10 cellular contexts compared by ENCODE assay signal in the genomic region with DNA sequence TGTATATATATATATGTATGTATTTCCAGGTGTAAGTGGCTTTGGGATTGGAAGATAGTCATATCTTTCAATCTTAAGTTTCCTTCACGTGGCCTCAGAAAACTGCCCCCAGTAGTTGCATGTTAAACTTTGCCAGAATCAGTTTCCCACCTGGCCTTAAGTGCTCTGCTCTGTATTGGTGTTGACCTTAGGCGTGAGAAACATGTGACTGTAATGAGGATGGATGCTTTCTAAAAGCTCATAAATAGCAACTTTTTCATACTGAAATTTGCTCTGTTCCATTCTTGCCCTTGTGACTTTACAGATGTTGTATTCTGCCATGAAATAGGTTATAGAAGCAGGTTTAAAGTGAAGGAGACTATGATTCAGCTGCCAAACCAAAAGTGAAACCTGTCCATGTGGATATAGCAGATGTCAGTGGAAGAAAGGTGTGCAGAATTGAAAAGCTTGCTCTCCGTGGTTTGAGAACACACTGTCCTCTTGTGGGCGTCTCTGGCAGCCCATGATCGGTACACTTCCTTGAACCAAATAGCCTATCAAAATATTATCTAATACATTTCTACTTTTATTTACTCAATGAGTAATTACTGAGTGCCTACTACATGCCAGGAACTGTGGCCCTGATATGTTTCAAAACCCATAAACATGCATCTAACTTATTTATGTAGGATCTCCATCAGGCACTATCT. TPM values are rescaled to one million over a fixed set of nuclear protein-coding genes. Genes with fewer than 3 reads are reported as not detected.
A peak's percentile ranks its signal among the peaks of the same experiment; 100 is the strongest.
DNase-seq lines count a peak whose midpoint lies in the region; ATAC-seq, FAIRE-seq and TF ChIP-seq lines count a peak whose summit lies in the region.
"Had no signal": no experiment of that assay in that cellular context is flagged by ENCODE, and none has a peak within 500 bp of the region (broad histone marks: within the 10 kb centered on the region; RNA-seq: fewer than 3 reads in every experiment).

No MANE protein-coding gene starts in this region.

- H3K4me3 ChIP-seq in liver (ENCODE audit: low read depth in 1 of 3, low read length in 3 of 3): peak overlapping the region in 1 of 3 donors; percentile 5
- no peak overlapping the region for H3K4me3 ChIP-seq in HepG2 (replicated peaks in 1 of 3; ENCODE audit: insufficient read depth in 1 of 3, low read depth in 2 of 3, low read length in 3 of 3)
- H3K4me3 ChIP-seq in Peyer's patch: no peak overlapping the region
- H3K4me3 ChIP-seq in mesenchymal stem cell (ENCODE audit: insufficient read depth in 1 of 2, low read depth in 1 of 2, low read length in 2 of 2): no peak overlapping the region

- H3K9me3 Mint-ChIP-seq in endothelial cell (ENCODE audit: unreplicated experiment): no peaks in the 10 kb centered on the region
- H3K9me3 Mint-ChIP-seq: activated T-helper 2 cell treated with anti-CD3 and anti-CD28 coated beads, Interferon-gamma antibody, Interleukin-2, Interleukin-4, amounts not matched to agents 10 μg/mL and 5 μg/mL and 100 μg/mL, durations not matched to agents 14 hours and 24 hours and 36 hours had no signal

- H3K79me1 ChIP-seq in mesenchymal stem cell (replicated peaks; ENCODE audit: low read length, poor library complexity, severe bottlenecking): no peaks in the 10 kb centered on the region

- H4K20me1 ChIP-seq in HepG2 (ENCODE audit: insufficient read depth, low read length): no peaks in the 10 kb centered on the region

- no peak overlapping the region for H4K8ac ChIP-seq in mesenchymal stem cell (ENCODE audit: low read length)

- H3K27me3 ChIP-seq in liver (ENCODE audit: control insufficient read depth in 4 of 4, insufficient read depth in 4 of 4, low read length in 3 of 4) (no peaks in the 10 kb centered on the region), HepG2 (ENCODE audit: control insufficient read depth in 1 of 2, insufficient read depth in 2 of 2, low read length in 2 of 2) (no peaks in the 10 kb centered on the region), Peyer's patch (no peaks in the 10 kb centered on the region), mesenchymal stem cell (ENCODE audit: control insufficient read depth in 1 of 2, insufficient read depth in 1 of 2, low read length in 2 of 2) (no peaks in the 10 kb centered on the region)

- no peak overlapping the region for H3K14ac ChIP-seq in mesenchymal stem cell (ENCODE audit: low read length in 2 of 2)

- no peak overlapping the region for H2BK5ac ChIP-seq in mesenchymal stem cell (ENCODE audit: low read depth, low read length, poor library complexity, severe bottlenecking)

- DNase-seq in HepG2 (ENCODE audit: low spot score) (no peak), NCI-H2196 treated with DMSO at 0.1 percent for 48 hours (lab: John Stamatoyannopoulos, UW; ENCODE audit: unreplicated experiment) (peak; percentile 13), endothelial cell (ENCODE audit: low spot score) (no peak), Peyer's patch (no peak), KG1 (lab: John Stamatoyannopoulos, UW) (no peak), mesenchymal stem cell (no peak), hypothalamus (lab: John Stamatoyannopoulos, UW) (no peak)
- DNase-seq: Caco-2 had no signal

- CTCF ChIA-PET in HepG2 (lab: Yijun Ruan, JAX; ENCODE audit: low intra/inter-chr PET ratio, low total read pairs): no interaction called here

- POLR2A ChIA-PET in HepG2 (lab: Yijun Ruan, JAX): no interaction called here

- in situ Hi-C loops in HepG2 (cut with HindIII; ENCODE audit: extremely low pct_ligation_motif_present, low pct_unique_long_range_greater_than_20kb): no loop called here

- peak; percentile 41 for TF ChIP-seq CTCF in liver (IDR thresholded peaks at IDR 0.05; ENCODE audit: low read depth, low read length, missing input control)
- no peak for TF ChIP-seq CTCF in HepG2 (CRISPR knock-in tag; IDR thresholded peaks at IDR 0.05)
- TF ChIP-seq CTCF in endothelial cell (IDR thresholded peaks at IDR 0.05; ENCODE audit: unreplicated experiment): no peak
- TF ChIP-seq CTCF in Peyer's patch (IDR thresholded peaks at IDR 0.05): peak in 3 of 6 experiments; percentile 43 to 45 (median 44)

- H3K4me2 ChIP-seq in HepG2 (ENCODE audit: low read depth, low read length) (no peak overlapping the region), mesenchymal stem cell (ENCODE audit: low read length, poor library complexity, severe bottlenecking) (no peak overlapping the region)

- H4K91ac ChIP-seq in mesenchymal stem cell (ENCODE audit: low read length): no peak overlapping the region

- H2BK12ac ChIP-seq in mesenchymal stem cell (ENCODE audit: low read length in 2 of 2): no peak overlapping the region

- H3K36me3 Mint-ChIP-seq in endothelial cell (ENCODE audit: low read depth, unreplicated experiment): no peaks in the 10 kb centered on the region

- H3K27ac ChIP-seq in liver (ENCODE audit: low read depth in 1 of 2, low read length in 2 of 2) (peak overlapping the region; percentile 12 to 73), HepG2 (ENCODE audit: extremely low read length, insufficient read depth, low read length) (no peak overlapping the region), Peyer's patch (no peak overlapping the region), mesenchymal stem cell (ENCODE audit: low read length, poor library complexity, severe bottlenecking) (no peak overlapping the region)

- H3K9me3 ChIP-seq in liver (ENCODE audit: control insufficient read depth in 4 of 4, low read length in 3 of 4) (no peaks in the 10 kb centered on the region), HepG2 (ENCODE audit: low read length) (no peaks in the 10 kb centered on the region), Peyer's patch (no peaks in the 10 kb centered on the region), mesenchymal stem cell (ENCODE audit: control insufficient read depth, low read length) (no peaks in the 10 kb centered on the region)
- H3K9me3 ChIP-seq: Caco-2 had no signal

- WGBS in liver: 42% methylated on average over 5 of the region's 5 CpGs
- 89% methylated on average over 5 of the region's 5 CpGs for WGBS in HepG2 (ENCODE audit: low lambda C conversion rate)
- 89% methylated on average over 4 of the region's 5 CpGs for WGBS in mesenchymal stem cell

- H3K23ac ChIP-seq in mesenchymal stem cell (ENCODE audit: low read length in 2 of 2): no peak overlapping the region

- no TSS peak for BruUV-seq in HepG2 (replicated peaks; lab: Mats Ljungman, UMichigan)

- intact Hi-C loops in HepG2 (cut with micrococcal nuclease; ENCODE audit: unreplicated experiment): loop anchor here (5.0 kb wide), 1 partner anchor 115 kb away; no protein-coding TSS in a partner anchor

- H3K4me1 ChIP-seq in liver (ENCODE audit: control insufficient read depth in 4 of 4, insufficient read depth in 4 of 4, low read length in 3 of 4): peaks cover 0 to 6% (median 0%) of the 10 kb centered on the region in 4 donors
- no peaks in the 10 kb centered on the region for H3K4me1 ChIP-seq in HepG2 (ENCODE audit: insufficient read depth, low read length)
- no peaks in the 10 kb centered on the region for H3K4me1 ChIP-seq in Peyer's patch
- peaks cover 16% of the 10 kb centered on the region for H3K4me1 ChIP-seq in mesenchymal stem cell (ENCODE audit: control insufficient read depth, insufficient read depth, low read depth, low read length)
- H3K4me1 ChIP-seq: Caco-2 had no signal

- no peak overlapping the region for H3K9ac ChIP-seq in liver (ENCODE audit: low read depth in 1 of 2, low read length in 2 of 2)
- H3K9ac ChIP-seq in HepG2 (ENCODE audit: insufficient read depth, low read depth, low read length): no peak overlapping the region
- no peak overlapping the region for H3K9ac ChIP-seq in mesenchymal stem cell (ENCODE audit: low read length)

- H3K4me3 Mint-ChIP-seq in endothelial cell (ENCODE audit: unreplicated experiment): peak overlapping the region; percentile 17

- ATAC-seq in HepG2: no peak

- H2AFZ ChIP-seq in HepG2 (ENCODE audit: low read length): no peak overlapping the region
- no peak overlapping the region for H2AFZ ChIP-seq in mesenchymal stem cell (ENCODE audit: low read depth, low read length)

- TF ChIP-seq RAD21 in liver (IDR thresholded peaks at IDR 0.05) (peak; percentile 46 to 57), HepG2 (CRISPR knock-in tag; IDR thresholded peaks at IDR 0.05) (no peak)

- no peak overlapping the region for H3K27ac Mint-ChIP-seq in endothelial cell (ENCODE audit: unreplicated experiment)
- H3K27ac Mint-ChIP-seq: activated T-helper 2 cell treated with anti-CD3 and anti-CD28 coated beads, Interferon-gamma antibody, Interleukin-2, Interleukin-4, amounts not matched to agents 10 μg/mL and 5 μg/mL and 100 μg/mL, durations not matched to agents 14 hours and 24 hours and 36 hours had no signal

- no peak overlapping the region for H2AK5ac ChIP-seq in mesenchymal stem cell (ENCODE audit: low read length, severe bottlenecking)

- TF ChIP-seq EP300 in HepG2 (IDR thresholded peaks at IDR 0.05; ENCODE audit: low read depth in 2 of 2, low read length in 2 of 2): no peak
- no peak for TF ChIP-seq EP300 in HepG2 (CRISPR knock-in tag; IDR thresholded peaks at IDR 0.05; ENCODE audit: borderline replicate concordance)

- no peak overlapping the region for H3K18ac ChIP-seq in mesenchymal stem cell (ENCODE audit: low read depth in 1 of 2, low read length in 2 of 2)

- no peak overlapping the region for H2BK120ac ChIP-seq in mesenchymal stem cell (ENCODE audit: low read depth, low read length)

- H3K27me3 Mint-ChIP-seq in endothelial cell (ENCODE audit: unreplicated experiment): peaks cover 1% of the 10 kb centered on the region

- H3K4ac ChIP-seq in mesenchymal stem cell (ENCODE audit: low read depth in 1 of 2, low read length in 2 of 2): no peak overlapping the region

- H3K36me3 ChIP-seq in liver (ENCODE audit: control insufficient read depth in 4 of 4, insufficient read depth in 3 of 4, low read depth in 1 of 4, low read length in 3 of 4) (no peaks in the 10 kb centered on the region), HepG2 (replicated peaks in 1 of 2; ENCODE audit: control insufficient read depth in 1 of 2, insufficient read depth in 2 of 2, low read length in 2 of 2) (no peaks in the 10 kb centered on the region), Peyer's patch (no peaks in the 10 kb centered on the region), mesenchymal stem cell (ENCODE audit: control insufficient read depth in 1 of 2, insufficient read depth in 2 of 2, low read depth in 1 of 2, low read length in 2 of 2) (no peaks in the 10 kb centered on the region)

- H2BK15ac ChIP-seq in mesenchymal stem cell (ENCODE audit: low read depth, poor library complexity, severe bottlenecking): no peak overlapping the region

- no peak for TF ChIP-seq POLR2A in HepG2 (IDR thresholded peaks at IDR 0.05; ENCODE audit: insufficient read depth in 1 of 2, low read depth in 2 of 2, low read length in 2 of 2)
- no peak for TF ChIP-seq POLR2A in Peyer's patch (IDR thresholded peaks at IDR 0.05)

- peaks cover 2% of the 10 kb centered on the region for H3K4me1 Mint-ChIP-seq in endothelial cell (ENCODE audit: unreplicated experiment)

- H3K79me2 ChIP-seq in HepG2 (ENCODE audit: insufficient read depth, low read length): no peaks in the 10 kb centered on the region

- FAIRE-seq in HepG2 (lab: Jason Lieb, UNC): no peak

RNA-seq across cellular contexts. Expression of gene SCG5, which starts 15.8 kb away (rescaled TPM):
- 10 to 100 TPM in 1 of 2 donors, 1 to 10 TPM in 1; 7.5 to 12.6 TPM for total RNA-seq in liver
- polyA plus RNA-seq in liver: 10 to 100 TPM in 1 of 2 donors, 1 to 10 TPM in 1; 2.9 to 13.4 TPM
- total RNA-seq in HepG2 (2016; rRNA removed; fragmentation: Illumina TruSeq; extraction: Trizol): 2.4 and 3.5 TPM in 2 replicates
- 1.1 and 1.3 TPM in 2 replicates for total RNA-seq in HepG2 (2016; cell fraction: cytosol; rRNA removed; fragmentation: Illumina TruSeq; extraction: Trizol; ENCODE audit: low read depth)
- total RNA-seq in HepG2 (2016; cell fraction: insoluble cytoplasmic fraction; rRNA removed; fragmentation: Illumina TruSeq; extraction: Trizol): 2.5 and 3.9 TPM in 2 replicates
- total RNA-seq in HepG2 (2016; cell fraction: membrane; rRNA removed; fragmentation: Illumina TruSeq; extraction: Trizol): 2.3 TPM in 2 replicates
- total RNA-seq in HepG2 (2016; cell fraction: nucleus; rRNA removed; fragmentation: Illumina TruSeq; extraction: Trizol): 7.4 and 7.7 TPM in 2 replicates
- 2.3 and 2.6 TPM in 2 replicates for polyA plus RNA-seq in HepG2 (2011; rRNA removed)
- 0.74 and 1.4 TPM in 2 replicates for polyA plus RNA-seq in HepG2 (2011; cell fraction: cytosol; rRNA removed)
- 3.5 and 5.1 TPM in 2 replicates for polyA plus RNA-seq in HepG2 (2011; cell fraction: nucleus; rRNA removed)
- 2.2 and 2.8 TPM in 2 replicates for polyA plus RNA-seq in HepG2 (2012)
- polyA plus RNA-seq in HepG2 (2016; cell fraction: cytosol; fragmentation: Illumina TruSeq; extraction: Trizol; ENCODE audit: low read depth): 0.34 and 1.3 TPM in 2 replicates
- polyA plus RNA-seq in HepG2 (2016; cell fraction: insoluble cytoplasmic fraction; fragmentation: Illumina TruSeq; extraction: Trizol; ENCODE audit: low read depth): 2.0 and 2.3 TPM in 2 replicates
- polyA plus RNA-seq in HepG2 (2016; cell fraction: membrane; fragmentation: Illumina TruSeq; extraction: Trizol; ENCODE audit: low read depth): 1.8 and 2.0 TPM in 2 replicates
- polyA plus RNA-seq in HepG2 (2016; cell fraction: nucleus; fragmentation: Illumina TruSeq; extraction: Trizol; ENCODE audit: insufficient read depth, low read depth): 4.2 and 7.8 TPM in 2 replicates
- polyA minus RNA-seq in HepG2 (2011; rRNA and poly(A)+ RNA removed; ENCODE audit: low replicate concordance): 1.4 TPM in 2 replicates
- polyA minus RNA-seq in HepG2 (2011; cell fraction: cytosol; rRNA and poly(A)+ RNA removed): not detected in 2 replicates
- polyA minus RNA-seq in HepG2 (2011; cell fraction: nucleus; rRNA and poly(A)+ RNA removed): 4.9 and 10.1 TPM in 2 replicates
- total RNA-seq in endothelial cell (ENCODE audit: unreplicated experiment): 15.6 TPM
- total RNA-seq in Peyer's patch: 10 to 100 TPM in 1 of 4 donors, 1 to 10 TPM in 2, not detected in 1; 2.5 to 17.2 (median 3.2) TPM
- 1.5 TPM for polyA plus RNA-seq in mesenchymal stem cell (2013, experiment 1 of 2)
- 2.4 TPM for polyA plus RNA-seq in mesenchymal stem cell (2013, experiment 2 of 2)

RNA-seq across cellular contexts. Expression of gene ARHGAP11A, which starts 42.0 kb away (rescaled TPM):
- total RNA-seq in liver (10 to 100 TPM in 1 of 2 donors, under 1 TPM in 1; 0.42 to 20.6 TPM), HepG2 (2016; rRNA removed; fragmentation: Illumina TruSeq; extraction: Trizol) (46.3 and 59.2 TPM in 2 replicates), endothelial cell (ENCODE audit: unreplicated experiment) (19.7 TPM), Peyer's patch (10 to 100 TPM in 1 of 4 donors, 1 to 10 TPM in 3; 3.2 to 22.3 (median 6.3) TPM)
- polyA plus RNA-seq in liver (1 to 10 TPM in 1 of 2 donors, under 1 TPM in 1; 0.46 to 1.5 TPM), HepG2 (2011; rRNA removed) (3.2 and 5.1 TPM in 2 replicates)
- 4.3 and 4.7 TPM in 2 replicates for total RNA-seq in HepG2 (2016; cell fraction: cytosol; rRNA removed; fragmentation: Illumina TruSeq; extraction: Trizol; ENCODE audit: low read depth)
- total RNA-seq in HepG2 (2016; cell fraction: insoluble cytoplasmic fraction; rRNA removed; fragmentation: Illumina TruSeq; extraction: Trizol): 46.2 and 55.5 TPM in 2 replicates
- total RNA-seq in HepG2 (2016; cell fraction: membrane; rRNA removed; fragmentation: Illumina TruSeq; extraction: Trizol): 20.2 and 22.3 TPM in 2 replicates
- total RNA-seq in HepG2 (2016; cell fraction: nucleus; rRNA removed; fragmentation: Illumina TruSeq; extraction: Trizol): 28.1 and 31.3 TPM in 2 replicates
- polyA plus RNA-seq in HepG2 (2011; cell fraction: cytosol; rRNA removed): 2.2 and 2.4 TPM in 2 replicates
- 2.3 and 3.1 TPM in 2 replicates for polyA plus RNA-seq in HepG2 (2011; cell fraction: nucleus; rRNA removed)
- polyA plus RNA-seq in HepG2 (2012): 6.3 and 19.0 TPM in 2 replicates
- polyA plus RNA-seq in HepG2 (2016; cell fraction: cytosol; fragmentation: Illumina TruSeq; extraction: Trizol; ENCODE audit: low read depth): 3.1 and 3.6 TPM in 2 replicates
- 40.3 and 47.6 TPM in 2 replicates for polyA plus RNA-seq in HepG2 (2016; cell fraction: insoluble cytoplasmic fraction; fragmentation: Illumina TruSeq; extraction: Trizol; ENCODE audit: low read depth)
- 8.8 and 10.2 TPM in 2 replicates for polyA plus RNA-seq in HepG2 (2016; cell fraction: membrane; fragmentation: Illumina TruSeq; extraction: Trizol; ENCODE audit: low read depth)
- 48.9 and 49.7 TPM in 2 replicates for polyA plus RNA-seq in HepG2 (2016; cell fraction: nucleus; fragmentation: Illumina TruSeq; extraction: Trizol; ENCODE audit: insufficient read depth, low read depth)
- 1.8 and 15.9 TPM in 2 replicates for polyA minus RNA-seq in HepG2 (2011; rRNA and poly(A)+ RNA removed; ENCODE audit: low replicate concordance)
- 4.7 and 6.0 TPM in 2 replicates for polyA minus RNA-seq in HepG2 (2011; cell fraction: cytosol; rRNA and poly(A)+ RNA removed)
- polyA minus RNA-seq in HepG2 (2011; cell fraction: nucleus; rRNA and poly(A)+ RNA removed): 12.3 and 16.1 TPM in 2 replicates
- 4.5 TPM for polyA plus RNA-seq in mesenchymal stem cell (2013, experiment 1 of 2)
- 5.2 TPM for polyA plus RNA-seq in mesenchymal stem cell (2013, experiment 2 of 2)

Comparison
In these comparisons a context has a peak if more than half of its experiments do, and no peak if none do; other contexts are left out.
1. H3K27ac ChIP-seq: peak in liver (2 of 2); none in HepG2 (single experiment), Peyer's patch (0 of 4) and mesenchymal stem cell (single experiment).